ENCODE assay signal across 8 cellular contexts in genomic region chr5:147805030-147805454, GRCh38. TPM values are rescaled to one million over a fixed set of nuclear protein-coding genes. Genes with fewer than 3 reads are reported as not detected.
DNase-seq lines count a peak whose midpoint lies in the region; ATAC-seq and TF ChIP-seq lines count a peak whose summit lies in the region.

No MANE protein-coding gene starts in this region.

- H3K4me2 ChIP-seq in PC-3 (ENCODE audit: low read length), result peak overlapping the region; percentile 67

- CTCF ChIA-PET in PC-3 (lab: Charles Lee), result interaction anchor here (1.4 kb wide), 1 partner anchor 115 kb away, joined by 3 read pairs; no protein-coding TSS in a partner anchor

- H3K36me3 Mint-ChIP-seq in natural killer cell, result no peaks in the 10 kb centered on the region

- no peak overlapping the region for H2AFZ ChIP-seq in PC-3 (ENCODE audit: low read length)

- no peak overlapping the region for H3K27ac ChIP-seq in PC-3 (ENCODE audit: low read length)
- no peak overlapping the region for H3K27ac ChIP-seq in foreskin keratinocyte

- H3K27me3 Mint-ChIP-seq in natural killer cell (ENCODE audit: low read depth in 2 of 2), result peaks cover 0 to under 1% of the 10 kb centered on the region in 2 donors

- H3K27ac Mint-ChIP-seq in natural killer cell, result peak overlapping the region; percentile 59 to 90

- no peaks in the 10 kb centered on the region for H3F3A ChIP-seq in PC-3 (ENCODE audit: low read length, unreplicated experiment)

- no peak overlapping the region for H3K4me3 ChIP-seq in PC-3 (ENCODE audit: low read length)

- H3K27me3 ChIP-seq in PC-3 (ENCODE audit: low read length) (no peaks in the 10 kb centered on the region), foreskin keratinocyte (peaks cover 4% of the 10 kb centered on the region)

- no TSS peak for BruUV-seq in PC-3 (replicated peaks; lab: Mats Ljungman, UMichigan)

- intact Hi-C loops in PC-3 (cut with micrococcal nuclease) (no loop called here), natural killer cell (cut with micrococcal nuclease) (loop anchor here (2.0 to 10.0 kb wide), 3 partner anchors 22 to 1040 kb away; partner anchors contain the start of gene JAKMIP2)

- ATAC-seq in HG03060 (IDR thresholded peaks at IDR 0.05; ENCODE audit: low read depth, unreplicated experiment) (peak; percentile 92), PC-3 (no peak), natural killer cell (peak; percentile 92 to 96 (median 95)), foreskin keratinocyte (no peak), left lobe of liver (no peak)

- H3K4me1 Mint-ChIP-seq in natural killer cell, result peaks cover 22 to 33% of the 10 kb centered on the region in 2 donors

- no peak overlapping the region for H3K9ac ChIP-seq in PC-3 (ENCODE audit: low read length)

- H3K79me2 ChIP-seq in PC-3 (ENCODE audit: low read length), result no peaks in the 10 kb centered on the region

- POLR2A ChIA-PET in PC-3 (lab: Charles Lee; ENCODE audit: unreplicated experiment), result no interaction called here

- no peaks in the 10 kb centered on the region for H3K36me3 ChIP-seq in PC-3 (ENCODE audit: low read depth, low read length)

- H3K4me3 Mint-ChIP-seq in natural killer cell, result peak overlapping the region; percentile 51

- no peaks in the 10 kb centered on the region for H3K9me2 ChIP-seq in PC-3 (replicated peaks; ENCODE audit: low read length)

- no peaks in the 10 kb centered on the region for H3K9me3 ChIP-seq in PC-3 (ENCODE audit: low read length)

- DNase-seq in activated gamma-delta T cell treated with Interleukin-2 at 50 U/mL for 16 hours, result peak; percentile 28
- DNase-seq in activated gamma-delta T cell (lab: John Stamatoyannopoulos, UW), result no peak
- DNase-seq in PC-3, result no peak
- peak; percentile 59 for DNase-seq in natural killer cell
- no peak for DNase-seq in foreskin keratinocyte
- no peak for DNase-seq in left lobe of liver (ENCODE audit: low spot score)
- DNase-seq in NCI-H2107 (lab: John Stamatoyannopoulos, UW), result no peak

- no peaks in the 10 kb centered on the region for H4K20me1 ChIP-seq in PC-3 (ENCODE audit: low read length)

- H3K4me1 ChIP-seq in PC-3 (ENCODE audit: insufficient read depth, low read length) (peaks cover 33% of the 10 kb centered on the region), foreskin keratinocyte (no peaks in the 10 kb centered on the region)

- no peak for TF ChIP-seq CTCF in PC-3 (conservative IDR thresholded peaks at IDR 0.05; ENCODE audit: low read depth, low read length)
- no peak for TF ChIP-seq CTCF in natural killer cell (IDR thresholded peaks at IDR 0.05)
- TF ChIP-seq CTCF in foreskin keratinocyte (conservative IDR thresholded peaks at IDR 0.05), result no peak

- no peaks in the 10 kb centered on the region for H3K9me3 Mint-ChIP-seq in natural killer cell

RNA-seq across cellular contexts. Expression of gene JAKMIP2, which starts 22.5 kb away (rescaled TPM):
- total RNA-seq in PC-3 (2014; rRNA removed), result 0.15 TPM in 1 of 2 replicates, not detected in the other
- total RNA-seq in natural killer cell, result 10 to 100 TPM; 12.2 to 16.1 (median 14.9) TPM
- total RNA-seq in foreskin keratinocyte, result not detected in 2 replicates
- not detected in 2 replicates for polyA plus RNA-seq in foreskin keratinocyte
- total RNA-seq in left lobe of liver, result 0.40 TPM

RNA-seq across cellular contexts. Expression of gene SPINK1, which starts 26.4 kb away (rescaled TPM):
- total RNA-seq in PC-3 (2014; rRNA removed), result not detected in 2 replicates
- not detected for total RNA-seq in natural killer cell
- total RNA-seq in foreskin keratinocyte, result not detected in 2 replicates
- polyA plus RNA-seq in foreskin keratinocyte, result 0.17 TPM in 1 of 2 replicates, not detected in the other
- total RNA-seq in left lobe of liver, result 20.0 TPM

Comparison
In these comparisons a context has a peak if more than half of its experiments do, and no peak if none do; other contexts are left out.
1. DNase-seq: peak in activated gamma-delta T cell treated with Interleukin-2 at 50 U/mL for 16 hours (single experiment) and natural killer cell (single experiment); none in activated gamma-delta T cell (single experiment), PC-3 (single experiment), foreskin keratinocyte (0 of 2), left lobe of liver (single experiment) and NCI-H2107 (single experiment).
2. ATAC-seq: peak in HG03060 (single experiment) and natural killer cell (3 of 3); none in PC-3 (single experiment), foreskin keratinocyte (single experiment) and left lobe of liver (single experiment).
3. RNA of gene SPINK1, which starts 26.4 kb away (total RNA-seq): 20.0 TPM in left lobe of liver (single experiment); not detected in foreskin keratinocyte, not detected in PC-3 and not detected in natural killer cell; every median in the first group is over 10 times any median in the second.